ENCODE assay signal across 8 cellular contexts in genomic region chr17:34171245-34171818, GRCh38.
DNase-seq lines count a peak whose midpoint lies in the region; ATAC-seq, FAIRE-seq and TF ChIP-seq lines count a peak whose summit lies in the region.

No MANE protein-coding gene starts in this region.

- H3K4me3 ChIP-seq in Karpas-422 (ENCODE audit: low read length) (no peak overlapping the region), K562 (no peak overlapping the region)

- peak; percentile 98 for FAIRE-seq in K562 (lab: Jason Lieb, UNC)

- H3K79me2 ChIP-seq in Karpas-422 (ENCODE audit: low read length) (no peaks in the 10 kb centered on the region), K562 (ENCODE audit: control insufficient read depth, insufficient read depth, low read length) (no peaks in the 10 kb centered on the region)

- no TSS peak for BruUV-seq in K562 (replicated peaks; lab: Mats Ljungman, UMichigan)

- no peaks in the 10 kb centered on the region for H3K36me3 ChIP-seq in Karpas-422 (ENCODE audit: insufficient read depth, low read length)
- no peaks in the 10 kb centered on the region for H3K36me3 ChIP-seq in K562 (ENCODE audit: control insufficient read depth, insufficient read depth, low read length)

- no peak for TF ChIP-seq POLR2A in K562 (conservative IDR thresholded peaks at IDR 0.05)

- H3K4me2 ChIP-seq in Karpas-422 (ENCODE audit: low read depth, low read length, poor library complexity, severe bottlenecking) (no peak overlapping the region), K562 (ENCODE audit: insufficient read depth, low read length) (0 out of 2 replicates have a peak overlapping the region, but pooled peaks have one; percentile 12)

- POLR2A ChIA-PET in K562 (lab: Yijun Ruan, JAX), result interaction anchor here (1.2 kb wide), 1 partner anchor 17 kb away, joined by 4 read pairs; no protein-coding TSS in a partner anchor

- H3K9me3 ChIP-seq in Karpas-422 (ENCODE audit: low read length) (no peaks in the 10 kb centered on the region), K562 (replicated peaks; ENCODE audit: control insufficient read depth, insufficient read depth, low read depth, low read length) (no peaks in the 10 kb centered on the region)

- 1% methylated on average over 9 of the region's 9 CpGs for WGBS in K562 (ENCODE audit: insufficient coverage, low coverage, missing lambda C conversion rate)

- H3K4me1 ChIP-seq in Karpas-422 (ENCODE audit: low read length) (no peaks in the 10 kb centered on the region), K562 (replicated peaks in 1 of 2; ENCODE audit: control insufficient read depth in 2 of 2, insufficient read depth in 2 of 2, low read length in 2 of 2) (peaks cover 0 to 3% of the 10 kb centered on the region in 2 experiments; a peak in 1 of 5 replicates)

- no peak for TF ChIP-seq EP300 in K562 (IDR thresholded peaks at IDR 0.05; ENCODE audit: low read length)

- DNase-seq in GM03348 (ENCODE audit: low spot score) (peak; percentile 77), Karpas-422 (peak; percentile 85), T-helper 2 cell (peak in 4 of 5 experiments; percentile 3 to 69 (median 12)), K562 (ENCODE audit: extremely low read depth in 1 of 4, low spot score in 3 of 4) (peak; percentile 80 to 84 (median 84)), islet precursor cell (peak; percentile 91)
- DNase-seq in stimulated activated CD4-positive, alpha-beta T cell treated with anti-CD3 and anti-CD28 coated beads, Interleukin-4, amount 100 ng/mL, for 4 hours, result peak; percentile 31 to 33

- H4K20me1 ChIP-seq in Karpas-422 (ENCODE audit: insufficient read depth, low read depth, low read length) (no peaks in the 10 kb centered on the region), K562 (replicated peaks; ENCODE audit: control insufficient read depth, insufficient read depth, low read length) (no peaks in the 10 kb centered on the region)

- intact Hi-C loops in K562 (cut with micrococcal nuclease), result loop anchor here (5.0 kb wide), 1 partner anchor 394 kb away; no protein-coding TSS in a partner anchor

- CTCF ChIA-PET in K562 (lab: Yijun Ruan, JAX; ENCODE audit: low intra/inter-chr PET ratio), result interaction anchor here (0.8 to 1.4 kb wide), 2 partner anchors 29 to 190 kb away, joined by 3 to 12 read pairs; no protein-coding TSS in a partner anchor

- TF ChIP-seq CTCF in K562 (IDR thresholded peaks at IDR 0.05 in 2 of 3, conservative IDR thresholded peaks at IDR 0.05 in 1 of 3; ENCODE audit: insufficient read depth in 2 of 3, low read depth in 1 of 3, low read length in 3 of 3), result peak; percentile 81 to 92 (median 89)

- H3K27me3 ChIP-seq in Karpas-422 (ENCODE audit: low read length) (no peaks in the 10 kb centered on the region), K562 (ENCODE audit: control insufficient read depth in 2 of 2, insufficient read depth in 2 of 2, low read length in 2 of 2) (no peaks in the 10 kb centered on the region)

- no peaks in the 10 kb centered on the region for H3K9me2 ChIP-seq in Karpas-422 (replicated peaks; ENCODE audit: insufficient read depth, low read length)

- H3K27ac ChIP-seq in Karpas-422 (ENCODE audit: low read length) (no peak overlapping the region), K562 (ENCODE audit: extremely low read depth, low read depth, low read length) (no peak overlapping the region)

- in situ Hi-C loops in K562 (cut with MboI), result no loop called here

- no peaks in the 10 kb centered on the region for H3K9me1 ChIP-seq in K562 (ENCODE audit: control insufficient read depth, insufficient read depth, low read length)

- ATAC-seq in K562 (peak; percentile 97), HG02571 (IDR thresholded peaks at IDR 0.05; ENCODE audit: unreplicated experiment) (no peak), HG02973 (IDR thresholded peaks at IDR 0.05; ENCODE audit: unreplicated experiment) (no peak)

- TF ChIP-seq RAD21 in K562 (CRISPR knock-in tag; conservative IDR thresholded peaks at IDR 0.05 in 1 of 2, IDR thresholded peaks at IDR 0.05 in 1 of 2), result peak; percentile 32 to 58

- H3K9ac ChIP-seq in Karpas-422 (ENCODE audit: low read length) (no peak overlapping the region), K562 (ENCODE audit: insufficient read depth in 1 of 2, low read depth in 2 of 2, low read length in 2 of 2) (no peak overlapping the region)

- H2AFZ ChIP-seq in Karpas-422 (ENCODE audit: low read length) (no peak overlapping the region), K562 (ENCODE audit: low read depth, low read length) (no peak overlapping the region)

TF ChIP-seq in K562, 482 proteins besides CTCF, POLR2A, EP300 and RAD21 (continues in another document):
- TF ChIP-seq GATA2 (CRISPR knock-in tag; IDR thresholded peaks at IDR 0.05), result peak; percentile 59
- 0 out of 2 replicates have a peak, but pooled peaks have one; percentile 10 for TF ChIP-seq CBFA2T2 (conservative IDR thresholded peaks at IDR 0.05)
- TF ChIP-seq PKNOX1 (IDR thresholded peaks at IDR 0.05), result no peak
- peak; percentile 93 for TF ChIP-seq ATF7 (IDR thresholded peaks at IDR 0.05)
- no peak for TF ChIP-seq FOXK1 (CRISPR knock-in tag; IDR thresholded peaks at IDR 0.05; ENCODE audit: borderline replicate concordance)
- TF ChIP-seq TEAD4 (IDR thresholded peaks at IDR 0.05; ENCODE audit: low read length), result peak; percentile 27; the same call in 1 of the 2 replicates
- no peak for TF ChIP-seq TEAD4 (CRISPR knock-in tag; IDR thresholded peaks at IDR 0.05; ENCODE audit: borderline replicate concordance)
- TF ChIP-seq EHMT2 (IDR thresholded peaks at IDR 0.05), result peak; percentile 68
- TF ChIP-seq CC2D1A (IDR thresholded peaks at IDR 0.05), result no peak
- no peak for TF ChIP-seq NEUROD1 (IDR thresholded peaks at IDR 0.05; ENCODE audit: borderline replicate concordance, low read depth, low read length, partially characterized antibody)
- TF ChIP-seq ATF3 (IDR thresholded peaks at IDR 0.05), result peak; percentile 67
- peak; percentile 55; the same call in 1 of the 2 replicates for TF ChIP-seq ATF3 (CRISPR knock-in tag; conservative IDR thresholded peaks at IDR 0.05)
- TF ChIP-seq MLLT1 (IDR thresholded peaks at IDR 0.05), result 0 out of 4 replicates have a peak, but pooled peaks of 1 of the 2 experiments have one; percentile 49
- 0 out of 2 replicates have a peak, but pooled peaks have one; percentile 37 for TF ChIP-seq KLF16 (IDR thresholded peaks at IDR 0.05)
- TF ChIP-seq E2F6 (IDR thresholded peaks at IDR 0.05; ENCODE audit: borderline replicate concordance in 1 of 2, extremely low read depth in 1 of 2, insufficient read depth in 1 of 2, insufficient read length in 1 of 2, low read depth in 1 of 2, low read length in 1 of 2, poor library complexity in 1 of 2, severe bottlenecking in 1 of 2), result peak in 1 of 2 experiments; percentile 47
- TF ChIP-seq STAT5A (IDR thresholded peaks at IDR 0.05; ENCODE audit: borderline replicate concordance, low read length), result 0 out of 2 replicates have a peak, but pooled peaks have one; percentile 13
- 0 out of 2 replicates have a peak, but pooled peaks have one; percentile 33 for TF ChIP-seq MYC (IDR thresholded peaks at IDR 0.05; ENCODE audit: low read depth, low read length)
- no peak for TF ChIP-seq MYC (CRISPR knock-in tag; IDR thresholded peaks at IDR 0.05; ENCODE audit: borderline replicate concordance, low read depth)
- TF ChIP-seq CREM (IDR thresholded peaks at IDR 0.05; ENCODE audit: low read depth), result peak; percentile 35; the same call in 1 of the 2 replicates
- peak; percentile 92 for TF ChIP-seq JUND (IDR thresholded peaks at IDR 0.05; ENCODE audit: borderline replicate concordance, low read depth, low read length)
- peak; percentile 96 for TF ChIP-seq JUND (tag; IDR thresholded peaks at IDR 0.05; ENCODE audit: borderline replicate concordance, low read depth, low read length)
- no peak for TF ChIP-seq TAF9B (IDR thresholded peaks at IDR 0.05; ENCODE audit: partially characterized antibody)
- TF ChIP-seq ESRRA (IDR thresholded peaks at IDR 0.05; ENCODE audit: borderline replicate concordance, low read depth), result peak; percentile 43; the same call in 1 of the 2 replicates
- TF ChIP-seq RBM25 (IDR thresholded peaks at IDR 0.05; ENCODE audit: low read depth, low read length, severe bottlenecking), result no peak

Comparison
In these comparisons a context has a peak if more than half of its experiments do, and no peak if none do; other contexts are left out.
1. DNase-seq: peak in every context shown above with its lines; median percentile 91 in islet precursor cell; 85 in Karpas-422; 84 in K562; 77 in GM03348; 32 in stimulated activated CD4-positive, alpha-beta T cell treated with anti-CD3 and anti-CD28 coated beads, Interleukin-4, amount 100 ng/mL, for 4 hours; 12 in T-helper 2 cell.